In the genomic region with DNA sequence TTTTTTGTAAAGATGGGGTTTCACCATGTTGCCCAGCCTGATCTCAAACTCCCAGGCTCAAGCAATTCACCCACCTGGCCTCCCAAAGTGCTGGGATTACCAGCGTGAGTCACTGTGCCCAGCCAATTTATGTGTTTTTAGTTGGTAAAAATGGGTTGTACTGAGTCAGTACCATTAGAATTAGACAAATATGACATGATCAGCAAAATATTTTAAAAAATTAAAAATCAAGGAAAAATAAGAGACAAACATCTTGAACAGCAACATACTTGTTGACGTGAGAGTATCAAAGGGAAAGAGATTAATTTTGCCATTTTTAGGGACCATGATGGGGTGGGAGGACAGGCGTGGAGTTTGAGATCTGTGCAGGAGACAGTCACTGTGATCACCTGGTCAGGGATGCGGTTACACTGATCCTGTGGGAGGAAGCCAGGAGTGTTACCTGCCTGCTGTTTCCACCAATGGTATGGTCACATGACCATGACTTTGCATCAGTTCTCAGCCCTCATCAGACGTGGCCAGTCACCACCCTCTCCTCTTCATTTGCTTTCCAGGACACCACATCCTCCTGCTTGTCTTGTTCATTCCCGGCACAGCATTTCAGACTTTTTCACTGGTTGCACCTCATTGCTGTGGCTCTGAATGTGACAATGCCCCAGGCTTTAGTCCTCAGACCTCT, we compare ENCODE assay signal across 26 cellular contexts. TPM values are rescaled to one million over a fixed set of nuclear protein-coding genes. Genes with fewer than 3 reads are reported as not detected.
DNase-seq lines count a peak whose midpoint lies in the region; ATAC-seq, FAIRE-seq and TF ChIP-seq lines count a peak whose summit lies in the region.
"Had no signal": no experiment of that assay in that cellular context is flagged by ENCODE, and none has a peak within 500 bp of the region (broad histone marks: within the 10 kb centered on the region; RNA-seq: fewer than 3 reads in every experiment).

No MANE protein-coding gene starts in this region.

- no peak overlapping the region for H3K27ac ChIP-seq in H1 (ENCODE audit: low read depth, low read length)
- H3K27ac ChIP-seq: 22Rv1 had no signal

- H2BK20ac ChIP-seq in H1 (ENCODE audit: low read length) = no peak overlapping the region

- H3K79me1 ChIP-seq in H1 (ENCODE audit: low read depth, low read length) = no peaks in the 10 kb centered on the region

- TF ChIP-seq POLR2A in H1 (IDR thresholded peaks at IDR 0.05; ENCODE audit: control extremely low read depth in 1 of 2, low read depth in 2 of 2, low read length in 2 of 2) = no peak

- H2BK5ac ChIP-seq in H1 (ENCODE audit: low read depth, low read length) = no peak overlapping the region

- no peaks in the 10 kb centered on the region for H3K79me2 ChIP-seq in H1 (ENCODE audit: control insufficient read depth in 1 of 2, insufficient read depth in 2 of 2, low read length in 2 of 2)

- H3K4me1 Mint-ChIP-seq in WTC11 (peaks cover 8% of the 10 kb centered on the region), T-cell (no peaks in the 10 kb centered on the region)
- H3K4me1 Mint-ChIP-seq: CD4-positive, alpha-beta memory T cell had no signal

- intact Hi-C loops in cardiac septum (cut with DNase I) (no loop called here), Right ventricle myocardium superior (cut with DNase I) (no loop called here)

- H3K9ac ChIP-seq in H1 (replicated peaks in 1 of 4; ENCODE audit: extremely low read depth in 1 of 4, low read depth in 3 of 4, low read length in 3 of 4) = no peak overlapping the region

- H3K36me3 ChIP-seq in H1 (ENCODE audit: control insufficient read depth in 2 of 4, insufficient read depth in 4 of 4, low read length in 3 of 4) = no peaks in the 10 kb centered on the region
- H3K36me3 ChIP-seq: HAP-1 had no signal

- no peak overlapping the region for H3K23ac ChIP-seq in H1 (ENCODE audit: insufficient read length)

- no peak for TF ChIP-seq RAD21 in H1 (IDR thresholded peaks at IDR 0.05 in 1 of 2, conservative IDR thresholded peaks at IDR 0.05 in 1 of 2; ENCODE audit: low read depth in 2 of 2, low read length in 2 of 2)

- H3K27ac Mint-ChIP-seq in WTC11 = no peak overlapping the region
- no peak overlapping the region for H3K27ac Mint-ChIP-seq in T-cell
- H3K27ac Mint-ChIP-seq: CD4-positive, alpha-beta memory T cell; GM23338; HFFc6 had no signal

- peaks cover 0 to 2% (median under 1%) of the 10 kb centered on the region in 4 experiments; a peak in 1 of 7 replicates for H3K4me1 ChIP-seq in H1 (replicated peaks in 1 of 4; ENCODE audit: control insufficient read depth in 3 of 4, insufficient read depth in 4 of 4, low read length in 3 of 4)
- H3K4me1 ChIP-seq: HAP-1 had no signal

- H3K27me3 Mint-ChIP-seq in WTC11 (ENCODE audit: low read depth) (peaks cover 5% of the 10 kb centered on the region), T-cell (peaks cover 12 to 32% of the 10 kb centered on the region in 2 donors)

- H2BK12ac ChIP-seq in H1 (ENCODE audit: low read depth, low read length) = no peak overlapping the region

- TF ChIP-seq CTCF in WTC11 (IDR thresholded peaks at IDR 0.05) = no peak
- no peak for TF ChIP-seq CTCF in H1 (IDR thresholded peaks at IDR 0.05; ENCODE audit: control extremely low read depth in 1 of 3, insufficient read depth in 1 of 3, low read depth in 1 of 3, low read length in 3 of 3)

- H4K20me1 ChIP-seq in H1 (replicated peaks in 1 of 2; ENCODE audit: control insufficient read depth in 1 of 2, insufficient read depth in 2 of 2, low read length in 2 of 2) = no peaks in the 10 kb centered on the region

- H4K5ac ChIP-seq in H1 (ENCODE audit: insufficient read length, low read depth, low read length) = no peak overlapping the region

- no peak for FAIRE-seq in H1 (lab: Jason Lieb, UNC)
- FAIRE-seq: A204.1, GM12891, GM18507, GM19239, H54 had no signal

- no peak overlapping the region for H2AFZ ChIP-seq in H1 (ENCODE audit: low read length)
- H2AFZ ChIP-seq: GM23338 had no signal

- no peak overlapping the region for H2AK5ac ChIP-seq in H1 (ENCODE audit: low read depth, low read length)

- H2BK120ac ChIP-seq in H1 (replicated peaks; ENCODE audit: low read depth, low read length) = no peak overlapping the region

- no peak overlapping the region for H3K4me2 ChIP-seq in H1 (ENCODE audit: insufficient read depth in 1 of 2, low read depth in 2 of 2, low read length in 2 of 2)
- H3K4me2 ChIP-seq: GM23338 had no signal

- H4K91ac ChIP-seq in H1 (replicated peaks; ENCODE audit: insufficient read length, low read length) = no peak overlapping the region

- ATAC-seq in Right ventricle myocardium superior (ENCODE audit: poor library complexity) (no peak), WTC11 (no peak), T-cell (replicated peaks in 1 of 4) (no peak)
- ATAC-seq: GM23338 had no signal

- H3K36me3 Mint-ChIP-seq in WTC11 (no peaks in the 10 kb centered on the region; the same call in 1 of the 2 replicates), T-cell (no peaks in the 10 kb centered on the region)
- H3K36me3 Mint-ChIP-seq: CD4-positive, alpha-beta memory T cell had no signal

- no peaks in the 10 kb centered on the region for H3K9me3 ChIP-seq in H1 (ENCODE audit: insufficient read depth in 2 of 2, low read depth in 1 of 2, low read length in 1 of 2)
- H3K9me3 ChIP-seq: HAP-1 had no signal

- H3K4me3 Mint-ChIP-seq in WTC11 (no peak overlapping the region), T-cell (no peak overlapping the region)
- H3K4me3 Mint-ChIP-seq: CD4-positive, alpha-beta memory T cell; GM23338; HFFc6 had no signal

- H3K4me3 ChIP-seq in H1 (ENCODE audit: extremely low read depth in 1 of 4, insufficient read depth in 2 of 4, low read depth in 3 of 4, low read length in 4 of 4) = no peak overlapping the region
- H3K4me3 ChIP-seq: GM23338, HAP-1 had no signal

- peak; percentile 24 for DNase-seq in cardiac septum (ENCODE audit: low spot score)
- DNase-seq in Right ventricle myocardium superior = no peak
- no peak for DNase-seq in WTC11 (ENCODE audit: low spot score)
- no peak for DNase-seq in H1 (ENCODE audit: low read depth in 1 of 2, low spot score in 2 of 2)
- DNase-seq in mesenteric fat pad (ENCODE audit: low spot score) = peak; percentile 5
- no peak for DNase-seq in T-cell
- DNase-seq in Kasumi-1 (lab: John Stamatoyannopoulos, UW) = no peak
- DNase-seq in NCI-H446 (lab: John Stamatoyannopoulos, UW) = no peak
- DNase-seq: ACHN; C1 segment of cervical spinal cord; Calu3; CD4-positive, alpha-beta memory T cell; COR-L47; DMS53; DMS79 treated with DMSO at 0.1 percent for 48 hours; GF-D8; HFFc6 had no signal

- H3K4ac ChIP-seq in H1 (replicated peaks; ENCODE audit: insufficient read length, low read depth, low read length) = no peak overlapping the region

- POLR2A ChIA-PET in WTC11 (lab: Charles Lee) = no interaction called here
- POLR2A ChIA-PET in H1 (lab: Charles Lee; ENCODE audit: partially characterized antibody) = no interaction called here
- POLR2A ChIA-PET in T-cell (lab: Charles Lee) = no interaction called here

- no peak overlapping the region for H3K14ac ChIP-seq in H1 (ENCODE audit: insufficient read length)

- peaks cover 18% of the 10 kb centered on the region for H3K9me3 Mint-ChIP-seq in WTC11
- no peaks in the 10 kb centered on the region for H3K9me3 Mint-ChIP-seq in T-cell
- H3K9me3 Mint-ChIP-seq: HFFc6 had no signal

- no peaks in the 10 kb centered on the region for H3K23me2 ChIP-seq in H1 (ENCODE audit: low read depth, low read length)

- no peak for TF ChIP-seq EP300 in H1 (IDR thresholded peaks at IDR 0.05; ENCODE audit: borderline replicate concordance in 1 of 2, low read depth in 2 of 2, low read length in 2 of 2)

- H4K8ac ChIP-seq in H1 (ENCODE audit: extremely low read depth, insufficient read depth, low read length) = no peak overlapping the region

- CTCF ChIA-PET in WTC11 (lab: Charles Lee) (no interaction called here), H1 (lab: Charles Lee; ENCODE audit: partially characterized antibody) (no interaction called here), T-cell (lab: Charles Lee) (no interaction called here)

- no peak overlapping the region for H2BK15ac ChIP-seq in H1 (ENCODE audit: low read length)

- H3K56ac ChIP-seq in H1 (replicated peaks; ENCODE audit: insufficient read length, low read depth, low read length) = no peak overlapping the region

- H3K18ac ChIP-seq in H1 (ENCODE audit: extremely low read depth, low read length) = no peak overlapping the region

- H3K27me3 ChIP-seq in H1 (replicated peaks in 1 of 4; ENCODE audit: control insufficient read depth in 3 of 4, extremely low read depth in 1 of 4, insufficient read depth in 3 of 4, low read length in 3 of 4) = no peaks in the 10 kb centered on the region

- WGBS in H1 (ENCODE audit: extremely low coverage in 1 of 2, insufficient coverage in 1 of 2, insufficient read length in 1 of 2, insufficient replicate concordance in 2 of 2, low coverage in 1 of 2, low lambda C conversion rate in 2 of 2, missing lambda C conversion rate in 1 of 2), 2 experiments = 86% methylated on average over 6 of the region's 6 CpGs; no CpG with 5 or more reads in 1 of the 2 experiments

TF ChIP-seq in WTC11, 78 proteins besides CTCF, POLR2A, EP300 and RAD21 (continues in another document):
- no peak for TF ChIP-seq JUN (CRISPR knock-in tag; IDR thresholded peaks at IDR 0.05)

TF ChIP-seq in H1, 55 proteins besides CTCF, POLR2A, EP300 and RAD21 (continues in another document):
- TF ChIP-seq, protein P1, sequence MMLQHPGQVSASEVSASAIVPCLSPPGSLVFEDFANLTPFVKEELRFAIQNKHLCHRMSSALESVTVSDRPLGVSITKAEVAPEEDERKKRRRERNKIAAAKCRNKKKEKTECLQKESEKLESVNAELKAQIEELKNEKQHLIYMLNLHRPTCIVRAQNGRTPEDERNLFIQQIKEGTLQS (IDR thresholded peaks at IDR 0.05; ENCODE audit: insufficient read depth, low read depth, low read length) = no peak

RNA-seq across cellular contexts. Expression of a gene that starts 29.2 kb away (rescaled TPM):
- total RNA-seq in cardiac septum (not detected), Right ventricle myocardium superior (0.46 TPM), WTC11 (2021) (0.27 to 1.1 TPM (median 0.42 TPM) in 3 replicates), mesenteric fat pad (0.45 TPM), T-cell (not detected)
- 0.21 TPM in 1 of 2 replicates, not detected in the other for total RNA-seq in H1 (2021; fragmentation: NEBNext Ultra II Directional; extraction: Animal tissue kit (Norgen Biotek cat#: 25700))
- polyA plus RNA-seq in H1 (2011; rRNA removed) = 0.33 and 0.77 TPM in 2 replicates
- polyA plus RNA-seq in H1 (2011; cell fraction: cytosol; rRNA removed) = 0.54 TPM
- polyA plus RNA-seq in H1 (2011; cell fraction: nucleus; rRNA removed) = 1.5 TPM
- 0.46 to 1.9 TPM (median 1.0 TPM) in 4 replicates for polyA plus RNA-seq in H1 (2012, experiment 1 of 2)
- polyA plus RNA-seq in H1 (2012, experiment 2 of 2) = 0.09 TPM
- 0.20 TPM for polyA plus RNA-seq in H1 (2013, experiment 1 of 2)
- polyA plus RNA-seq in H1 (2013, experiment 2 of 2) = 0.50 TPM
- polyA minus RNA-seq in H1 (2011; rRNA and poly(A)+ RNA removed) = 0.80 TPM in 1 of 2 replicates, not detected in the other
- not detected for polyA minus RNA-seq in H1 (2011; cell fraction: cytosol; rRNA and poly(A)+ RNA removed)
- polyA minus RNA-seq in H1 (2011; cell fraction: nucleus; rRNA and poly(A)+ RNA removed) = 0.30 TPM
- total RNA-seq: CD4-positive, alpha-beta memory T cell; G401; HFFc6 had no signal
- polyA plus RNA-seq: CD4-positive, alpha-beta memory T cell had no signal

Comparison
In these comparisons a context has a peak if more than half of its experiments do, and no peak if none do; other contexts are left out.
1. DNase-seq: peak in cardiac septum (single experiment) and mesenteric fat pad (single experiment); none in Right ventricle myocardium superior (single experiment), WTC11 (single experiment), H1 (0 of 2), T-cell (0 of 34), Kasumi-1 (0 of 2) and NCI-H446 (0 of 2).